ENCODE assay signal across 8 cellular contexts in the genomic region with DNA sequence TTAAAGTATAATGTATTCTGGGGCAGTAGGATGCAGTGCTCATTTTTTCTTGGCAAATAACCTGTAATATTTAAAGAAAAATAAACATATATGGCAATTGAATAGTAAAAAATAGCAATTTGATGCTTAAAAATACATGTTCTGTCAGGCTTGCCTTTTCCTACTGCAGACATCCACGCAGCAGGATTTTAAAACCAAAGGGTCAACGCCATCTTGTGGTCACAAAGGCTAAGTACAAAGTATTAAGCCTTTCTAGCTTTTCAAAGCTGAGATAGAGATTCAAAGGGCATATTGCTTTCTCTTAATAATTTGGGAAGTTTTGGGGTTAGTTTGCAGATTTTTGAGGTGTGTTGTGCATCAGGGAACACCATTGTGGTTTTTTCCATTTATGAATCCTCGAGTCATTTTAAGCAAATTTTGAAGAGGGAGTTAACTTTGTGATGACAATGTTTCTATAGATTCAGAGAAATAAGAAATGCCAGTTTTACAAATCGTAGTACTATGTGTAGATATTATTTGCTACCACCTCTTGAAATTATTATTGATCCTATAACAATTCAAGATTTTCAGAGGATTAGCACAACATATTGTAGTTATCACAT. TPM values are rescaled to one million over a fixed set of nuclear protein-coding genes. Genes with fewer than 3 reads are reported as not detected.
DNase-seq lines count a peak whose midpoint lies in the region; ATAC-seq and TF ChIP-seq lines count a peak whose summit lies in the region.

No MANE protein-coding gene starts in this region.

- no peaks in the 10 kb centered on the region for H4K20me1 ChIP-seq in OCI-LY1 (ENCODE audit: insufficient read depth, low read length)

- no peak overlapping the region for H2AFZ ChIP-seq in OCI-LY1 (ENCODE audit: low read length)

- no peaks in the 10 kb centered on the region for H3K27me3 ChIP-seq in OCI-LY1 (ENCODE audit: insufficient read depth, low read length)
- H3K27me3 ChIP-seq in mesendoderm (ENCODE audit: insufficient read depth, low read length, poor library complexity), result no peaks in the 10 kb centered on the region

- no peak overlapping the region for H3K18ac ChIP-seq in mesendoderm (ENCODE audit: low read length)

- no peaks in the 10 kb centered on the region for H3K4me1 ChIP-seq in OCI-LY1 (ENCODE audit: insufficient read depth, low read length, severe bottlenecking)
- H3K4me1 ChIP-seq in mesendoderm (ENCODE audit: control insufficient read depth, low read depth, low read length), result no peaks in the 10 kb centered on the region

- H3K27ac ChIP-seq in OCI-LY1 (ENCODE audit: low read depth, low read length, poor library complexity, severe bottlenecking) (no peak overlapping the region), mesendoderm (ENCODE audit: low read depth, low read length) (no peak overlapping the region)

- H3K56ac ChIP-seq in mesendoderm (ENCODE audit: low read length), result no peak overlapping the region

- peak; percentile 54 for DNase-seq in NCI-H510A treated with DMSO at 0.1 percent for 48 hours (lab: John Stamatoyannopoulos, UW)
- no peak for DNase-seq in NCI-H510A (lab: John Stamatoyannopoulos, UW)
- peak; percentile 70 for DNase-seq in dermis blood vessel endothelial cell
- DNase-seq in mesendoderm, result peak; percentile 52
- DNase-seq in NK-92 (lab: John Stamatoyannopoulos, UW; ENCODE audit: unreplicated experiment), result no peak

- H3F3A ChIP-seq in OCI-LY1 (ENCODE audit: insufficient read depth, low read length), result no peaks in the 10 kb centered on the region

- H4K5ac ChIP-seq in mesendoderm (ENCODE audit: low read length), result no peak overlapping the region

- H3K4me3 ChIP-seq in OCI-LY1 (ENCODE audit: low read depth, low read length, poor library complexity, severe bottlenecking), result no peak overlapping the region
- no peak overlapping the region for H3K4me3 ChIP-seq in mesendoderm (ENCODE audit: low read length)

- no peaks in the 10 kb centered on the region for H3K9me2 ChIP-seq in OCI-LY1 (ENCODE audit: low read depth, low read length)

- no peak overlapping the region for H2BK120ac ChIP-seq in mesendoderm (ENCODE audit: low read depth, low read length)

- no peaks in the 10 kb centered on the region for H3K79me1 ChIP-seq in mesendoderm (ENCODE audit: low read length)

- H3K4ac ChIP-seq in mesendoderm (ENCODE audit: low read depth, low read length), result no peak overlapping the region

- H3K9me3 ChIP-seq in OCI-LY1 (ENCODE audit: low read length), result no peaks in the 10 kb centered on the region

- no peak overlapping the region for H3K9ac ChIP-seq in OCI-LY1 (ENCODE audit: low read length)
- H3K9ac ChIP-seq in mesendoderm (ENCODE audit: low read length), result no peak overlapping the region

- ATAC-seq in GM21381 (IDR thresholded peaks at IDR 0.05; ENCODE audit: unreplicated experiment), result peak; percentile 89
- peak; percentile 68 for ATAC-seq in HG03558 (IDR thresholded peaks at IDR 0.05; ENCODE audit: extremely low read depth, unreplicated experiment)

- H3K23ac ChIP-seq in mesendoderm (ENCODE audit: low read length), result no peak overlapping the region

- H2BK15ac ChIP-seq in mesendoderm (replicated peaks; ENCODE audit: low read depth), result no peak overlapping the region

- no CpG with 5 or more reads among the region's 4 CpGs for WGBS in mesendoderm (ENCODE audit: extremely low coverage, insufficient coverage, low lambda C conversion rate)

- H3K4me2 ChIP-seq in OCI-LY1 (ENCODE audit: low read length) (no peak overlapping the region), mesendoderm (ENCODE audit: low read length) (no peak overlapping the region)

- no peak overlapping the region for H2AK5ac ChIP-seq in mesendoderm (ENCODE audit: low read length)

- no peak overlapping the region for H2BK5ac ChIP-seq in mesendoderm (ENCODE audit: low read length)

- peak; percentile 61 for TF ChIP-seq CTCF in OCI-LY1 (IDR thresholded peaks at IDR 0.05; ENCODE audit: low read length)

- no peak overlapping the region for H4K8ac ChIP-seq in mesendoderm (ENCODE audit: low read depth, low read length)

- H3K36me3 ChIP-seq in OCI-LY1 (ENCODE audit: insufficient read depth, low read length) (no peaks in the 10 kb centered on the region), mesendoderm (ENCODE audit: control insufficient read depth, insufficient read depth, low read length) (no peaks in the 10 kb centered on the region)

- H3K79me2 ChIP-seq in OCI-LY1 (ENCODE audit: insufficient read depth, low read length), result no peaks in the 10 kb centered on the region
- H3K79me2 ChIP-seq in mesendoderm (ENCODE audit: control insufficient read depth, insufficient read depth, low read length), result no peaks in the 10 kb centered on the region

RNA-seq across cellular contexts. Expression of gene CCER1, which starts 4.7 kb away (rescaled TPM):
- not detected in 2 replicates for total RNA-seq in dermis blood vessel endothelial cell
- polyA plus RNA-seq in mesendoderm (2013, experiment 1 of 2), result not detected
- polyA plus RNA-seq in mesendoderm (2013, experiment 2 of 2), result not detected

RNA-seq across cellular contexts. Expression of gene EPYC, which starts 45.1 kb away (rescaled TPM):
- not detected in 2 replicates for total RNA-seq in dermis blood vessel endothelial cell
- polyA plus RNA-seq in mesendoderm (2013, experiment 1 of 2), result not detected
- polyA plus RNA-seq in mesendoderm (2013, experiment 2 of 2), result not detected

Comparison
In these comparisons a context has a peak if more than half of its experiments do, and no peak if none do; other contexts are left out.
1. DNase-seq: peak in NCI-H510A treated with DMSO at 0.1 percent for 48 hours (single experiment), dermis blood vessel endothelial cell (single experiment) and mesendoderm (single experiment); none in NCI-H510A (single experiment) and NK-92 (single experiment).